Comparison of ENCODE assay signal across 18 cellular contexts in the genomic region with DNA sequence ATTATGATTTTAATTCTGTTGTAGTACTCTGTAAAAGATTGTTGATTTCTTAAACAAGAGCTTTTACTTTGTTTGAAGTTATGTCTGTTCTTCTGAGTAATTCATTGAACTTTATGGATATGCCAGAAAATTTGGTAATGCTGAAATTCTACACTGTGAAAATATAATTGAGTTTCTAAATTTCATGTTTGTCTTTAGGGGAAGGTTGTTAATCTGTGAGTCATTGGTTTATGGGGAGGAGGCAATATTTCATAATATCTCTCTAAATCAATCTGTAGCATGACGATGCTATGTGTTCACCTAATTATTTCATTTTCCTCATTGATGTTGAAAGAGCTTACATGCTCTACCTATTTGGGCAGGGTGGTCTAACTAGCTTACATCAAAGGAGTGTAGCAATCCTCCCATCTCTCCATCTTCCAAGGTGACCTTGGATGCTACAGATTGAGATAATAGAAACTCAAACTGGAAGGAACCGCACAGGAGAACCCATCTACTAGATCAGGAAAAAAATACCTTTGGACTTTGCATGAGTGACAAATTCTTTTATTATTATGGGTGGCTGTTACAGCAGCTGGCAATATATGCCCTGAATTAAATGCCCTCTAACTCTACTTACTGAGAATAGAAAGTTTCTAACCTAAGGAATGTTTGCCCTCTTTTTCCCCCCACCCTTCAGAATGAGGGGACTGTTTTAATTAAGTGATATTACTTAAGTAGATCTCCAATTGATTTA. TPM values are rescaled to one million over a fixed set of nuclear protein-coding genes. Genes with fewer than 3 reads are reported as not detected.
DNase-seq lines count a peak whose midpoint lies in the region; ATAC-seq, FAIRE-seq and TF ChIP-seq lines count a peak whose summit lies in the region.
"Had no signal": no experiment of that assay in that cellular context is flagged by ENCODE, and none has a peak within 500 bp of the region (broad histone marks: within the 10 kb centered on the region; RNA-seq: fewer than 3 reads in every experiment).

No MANE protein-coding gene starts in this region.

- CTCF ChIA-PET in PC-3 (lab: Charles Lee) (no interaction called here), T-cell (lab: Charles Lee) (interaction anchor here in 1 of 2 donors (0.6 kb wide), 1 partner anchor 163 kb away, joined by 3 read pairs; no protein-coding TSS in a partner anchor)

- H3K27ac ChIP-seq in PC-3 (ENCODE audit: low read length) (peak overlapping the region; percentile 10; the same call in 1 of the 2 replicates), small intestine (ENCODE audit: low read depth in 1 of 2, low read length in 1 of 2) (no peak overlapping the region)
- H3K27ac ChIP-seq: esophagus squamous epithelium had no signal

- no peaks in the 10 kb centered on the region for H3F3A ChIP-seq in PC-3 (ENCODE audit: low read length, unreplicated experiment)

- no peaks in the 10 kb centered on the region for H3K36me3 Mint-ChIP-seq in T-cell
- H3K36me3 Mint-ChIP-seq: immature natural killer cell had no signal

- no peaks in the 10 kb centered on the region for H3K9me2 ChIP-seq in PC-3 (replicated peaks; ENCODE audit: low read length)

- 20 to 65% (median 40%) methylated on average over 2 of the region's 2 CpGs for WGBS in small intestine, 3 donors

- no peak overlapping the region for H3K4me3 Mint-ChIP-seq in T-cell
- H3K4me3 Mint-ChIP-seq: activated CD8-positive, alpha-beta T cell treated with anti-CD3 and anti-CD28 coated beads for 36 hours; immature natural killer cell had no signal

- FAIRE-seq in small intestine (lab: Jason Lieb, UNC) = peak; percentile 84

- TF ChIP-seq CTCF in PC-3 (conservative IDR thresholded peaks at IDR 0.05; ENCODE audit: low read depth, low read length) = no peak
- no peak for TF ChIP-seq CTCF in fibroblast of mammary gland (conservative IDR thresholded peaks at IDR 0.05; ENCODE audit: control insufficient read depth, insufficient read depth, low read depth, low read length)

- intact Hi-C loops in PC-3 (cut with micrococcal nuclease) = loop anchor here (2.0 kb wide), 1 partner anchor 16 kb away; no protein-coding TSS in a partner anchor

- H3K4me1 Mint-ChIP-seq in T-cell = peaks cover 16 to 24% (median 20%) of the 10 kb centered on the region in 3 donors

- H3K27me3 Mint-ChIP-seq in T-cell = no peaks in the 10 kb centered on the region

- H3K9me3 ChIP-seq in PC-3 (ENCODE audit: low read length) (no peaks in the 10 kb centered on the region), small intestine (ENCODE audit: control insufficient read depth, low read depth) (no peaks in the 10 kb centered on the region)
- H3K9me3 ChIP-seq: esophagus squamous epithelium had no signal

- H3K4me2 ChIP-seq in PC-3 (ENCODE audit: low read length) = peak overlapping the region; percentile 59

- no TSS peak for BruUV-seq in PC-3 (replicated peaks; lab: Mats Ljungman, UMichigan)

- no peaks in the 10 kb centered on the region for H3K79me2 ChIP-seq in PC-3 (ENCODE audit: low read length)

- DNase-seq in HCEC 1CT = peak; percentile 79
- peak; percentile 65 for DNase-seq in PC-3
- DNase-seq in fibroblast of mammary gland (ENCODE audit: low read depth) = peak; percentile 69
- DNase-seq in small intestine = peak; percentile 72
- DNase-seq in activated CD8-positive, alpha-beta memory T cell treated with anti-CD3 and anti-CD28 coated beads, Interleukin-2, amount 50 U/mL, for 4 hours = no peak
- no peak for DNase-seq in T-cell
- DNase-seq in NCI-H1417 treated with DMSO at 0.1 percent for 48 hours (lab: John Stamatoyannopoulos, UW) = no peak
- DNase-seq: activated CD8-positive, alpha-beta T cell treated with anti-CD3 and anti-CD28 coated beads for 36 hours; activated T-cell treated with anti-CD3 and anti-CD28 coated beads, Interleukin-2, amount 50 U/mL, for 1 hour; C1 segment of cervical spinal cord; cerebellar nuclear complex; esophagus squamous epithelium; immature natural killer cell; KG1; NCI-H1105 treated with DMSO at 0.1 percent for 48 hours; NCI-H2081 treated with DMSO at 0.1 percent for 48 hours; retina; substantia nigra had no signal

- ATAC-seq in PC-3 (peak; percentile 87), T-cell (replicated peaks in 1 of 4) (no peak)
- ATAC-seq: activated CD8-positive, alpha-beta T cell treated with anti-CD3 and anti-CD28 coated beads for 36 hours had no signal

- H3K27ac Mint-ChIP-seq in T-cell = no peak overlapping the region
- H3K27ac Mint-ChIP-seq: activated CD8-positive, alpha-beta T cell treated with anti-CD3 and anti-CD28 coated beads for 36 hours; immature natural killer cell had no signal

- H3K4me1 ChIP-seq in PC-3 (ENCODE audit: insufficient read depth, low read length) = peaks cover 18% of the 10 kb centered on the region
- H3K4me1 ChIP-seq in small intestine (ENCODE audit: control insufficient read depth in 2 of 2, insufficient read depth in 1 of 2, low read depth in 1 of 2, low read length in 1 of 2) = no peaks in the 10 kb centered on the region
- H3K4me1 ChIP-seq: esophagus squamous epithelium had no signal

- no peak overlapping the region for H3K9ac ChIP-seq in PC-3 (ENCODE audit: low read length)

- no peaks in the 10 kb centered on the region for H3K9me3 Mint-ChIP-seq in T-cell
- H3K9me3 Mint-ChIP-seq: activated CD8-positive, alpha-beta T cell treated with anti-CD3 and anti-CD28 coated beads for 36 hours; immature natural killer cell had no signal

- H3K36me3 ChIP-seq in PC-3 (ENCODE audit: low read depth, low read length) = no peaks in the 10 kb centered on the region
- no peaks in the 10 kb centered on the region for H3K36me3 ChIP-seq in small intestine (ENCODE audit: control insufficient read depth in 2 of 2, insufficient read depth in 2 of 2, low read length in 2 of 2)
- H3K36me3 ChIP-seq: esophagus squamous epithelium had no signal

- no peak overlapping the region for H3K4me3 ChIP-seq in PC-3 (ENCODE audit: low read length)
- H3K4me3 ChIP-seq in fibroblast of mammary gland (ENCODE audit: control insufficient read depth, low read depth, low read length) = no peak overlapping the region
- H3K4me3 ChIP-seq in small intestine (ENCODE audit: low read depth in 1 of 2, low read length in 2 of 2) = no peak overlapping the region
- H3K4me3 ChIP-seq: esophagus squamous epithelium had no signal

- no peaks in the 10 kb centered on the region for H4K20me1 ChIP-seq in PC-3 (ENCODE audit: low read length)

- POLR2A ChIA-PET in PC-3 (lab: Charles Lee; ENCODE audit: unreplicated experiment) (no interaction called here), T-cell (lab: Charles Lee) (interaction anchor here in 1 of 2 donors (0.6 to 0.7 kb wide), 2 partner anchors 12 to 52 kb away, joined by 3 to 5 read pairs; no protein-coding TSS in a partner anchor)

- H2AFZ ChIP-seq in PC-3 (ENCODE audit: low read length) = no peak overlapping the region

- H3K27me3 ChIP-seq in PC-3 (ENCODE audit: low read length) = no peaks in the 10 kb centered on the region
- H3K27me3 ChIP-seq in small intestine (ENCODE audit: control insufficient read depth in 2 of 2, insufficient read depth in 2 of 2, low read length in 2 of 2) = no peaks in the 10 kb centered on the region
- H3K27me3 ChIP-seq: esophagus squamous epithelium had no signal

RNA-seq across cellular contexts. Expression of gene SNX13, which starts 8.4 kb away (rescaled TPM):
- 26.1 and 33.9 TPM in 2 replicates for total RNA-seq in PC-3 (2014; rRNA removed)
- polyA plus RNA-seq in small intestine = 1 to 10 TPM; 5.7 to 9.4 (median 5.8) TPM
- 10 to 100 TPM; 29.4 to 34.1 (median 33.1) TPM for total RNA-seq in T-cell

Comparison
In these comparisons a context has a peak if more than half of its experiments do, and no peak if none do; other contexts are left out.
1. DNase-seq: peak in HCEC 1CT (single experiment), PC-3 (single experiment), fibroblast of mammary gland (single experiment) and small intestine (single experiment); none in activated CD8-positive, alpha-beta memory T cell treated with anti-CD3 and anti-CD28 coated beads, Interleukin-2, amount 50 U/mL, for 4 hours (single experiment), T-cell (0 of 34) and NCI-H1417 treated with DMSO at 0.1 percent for 48 hours (single experiment).